1 cellular context compared by ENCODE assay signal in genomic region chr16:12096162-12096781, GRCh38.
TF ChIP-seq lines count a peak whose summit lies in the region.

No MANE protein-coding gene starts in this region.

TF ChIP-seq in A549, 52 proteins besides CTCF, POLR2A, EP300 and RAD21 (continued from another document):
- TF ChIP-seq, protein P1, sequence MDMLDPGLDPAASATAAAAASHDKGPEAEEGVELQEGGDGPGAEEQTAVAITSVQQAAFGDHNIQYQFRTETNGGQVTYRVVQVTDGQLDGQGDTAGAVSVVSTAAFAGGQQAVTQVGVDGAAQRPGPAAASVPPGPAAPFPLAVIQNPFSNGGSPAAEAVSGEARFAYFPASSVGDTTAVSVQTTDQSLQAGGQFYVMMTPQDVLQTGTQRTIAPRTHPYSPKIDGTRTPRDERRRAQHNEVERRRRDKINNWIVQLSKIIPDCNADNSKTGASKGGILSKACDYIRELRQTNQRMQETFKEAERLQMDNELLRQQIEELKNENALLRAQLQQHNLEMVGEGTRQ (IDR thresholded peaks at IDR 0.05) = no peak
- TF ChIP-seq CBX8 (IDR thresholded peaks at IDR 0.05) (no peak), HOXB13 (CRISPR knock-in tag; IDR thresholded peaks at IDR 0.05; ENCODE audit: low read depth) (no peak), CHD2 (IDR thresholded peaks at IDR 0.05; ENCODE audit: low read length, partially characterized antibody) (no peak), NPAS2 (CRISPR knock-in tag; IDR thresholded peaks at IDR 0.05; ENCODE audit: borderline replicate concordance) (no peak), HEYL (CRISPR knock-in tag; IDR thresholded peaks at IDR 0.05) (no peak), MAZ (IDR thresholded peaks at IDR 0.05; ENCODE audit: borderline replicate concordance, low read depth, low read length) (no peak), MYC (IDR thresholded peaks at IDR 0.05; ENCODE audit: borderline replicate concordance, low read length) (no peak), RARB (CRISPR knock-in tag; IDR thresholded peaks at IDR 0.05) (no peak), CHD4 (IDR thresholded peaks at IDR 0.05; ENCODE audit: borderline replicate concordance) (no peak), CEBPB (IDR thresholded peaks at IDR 0.05) (no peak)
- TF ChIP-seq, protein P2, sequence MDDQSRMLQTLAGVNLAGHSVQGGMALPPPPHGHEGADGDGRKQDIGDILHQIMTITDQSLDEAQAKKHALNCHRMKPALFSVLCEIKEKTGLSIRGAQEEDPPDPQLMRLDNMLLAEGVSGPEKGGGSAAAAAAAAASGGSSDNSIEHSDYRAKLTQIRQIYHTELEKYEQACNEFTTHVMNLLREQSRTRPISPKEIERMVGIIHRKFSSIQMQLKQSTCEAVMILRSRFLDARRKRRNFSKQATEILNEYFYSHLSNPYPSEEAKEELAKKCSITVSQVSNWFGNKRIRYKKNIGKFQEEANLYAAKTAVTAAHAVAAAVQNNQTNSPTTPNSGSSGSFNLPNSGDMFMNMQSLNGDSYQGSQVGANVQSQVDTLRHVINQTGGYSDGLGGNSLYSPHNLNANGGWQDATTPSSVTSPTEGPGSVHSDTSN (IDR thresholded peaks at IDR 0.05) = no peak
